Comparison of ENCODE assay signal across 35 cellular contexts in genomic region chr15:46329876-46330275, GRCh38.
"Had no signal": no experiment of that assay in that cellular context is flagged by ENCODE, and none has a peak within 500 bp of the region (broad histone marks: within the 10 kb centered on the region; RNA-seq: fewer than 3 reads in every experiment).

No MANE protein-coding gene starts in this region.

- H3K27me3 ChIP-seq: MG63 had no signal

- H3K9me3 ChIP-seq: MG63 had no signal

- DNase-seq: Karpas-422, Kasumi-1, MG63, MM.1S, MV-4-11, NCI-H1048, NCI-H1092, NCI-H1092 treated with DMSO at 0.1 percent for 48 hours, NCI-H1105, NCI-H1105 treated with DMSO at 0.1 percent for 48 hours, NCI-H1417, NCI-H1417 treated with DMSO at 0.1 percent for 48 hours, NCI-H1436, NCI-H1436 treated with DMSO at 0.1 percent for 48 hours, NCI-H146, NCI-H1694, NCI-H1694 treated with DMSO at 0.1 percent for 48 hours, NCI-H187, NCI-H187 treated with DMSO at 0.1 percent for 48 hours, NCI-H1930, NCI-H2029, NCI-H2029 treated with DMSO at 0.1 percent for 48 hours, NCI-H2081, NCI-H2081 treated with DMSO at 0.1 percent for 48 hours, NCI-H2107, NCI-H2171, NCI-H2171 treated with DMSO at 0.1 percent for 48 hours, NCI-H2227 treated with DMSO at 0.1 percent for 48 hours, NCI-H226, NCI-H345, NCI-H446, NCI-H446 treated with DMSO at 0.1 percent for 48 hours, NCI-H510A, NCI-H510A treated with DMSO at 0.1 percent for 48 hours, NCI-H524 had no signal

- H3K4me3 ChIP-seq: MG63 had no signal

- H3K36me3 ChIP-seq: MG63 had no signal
